ENCODE assay signal across 11 cellular contexts in the genomic region with DNA sequence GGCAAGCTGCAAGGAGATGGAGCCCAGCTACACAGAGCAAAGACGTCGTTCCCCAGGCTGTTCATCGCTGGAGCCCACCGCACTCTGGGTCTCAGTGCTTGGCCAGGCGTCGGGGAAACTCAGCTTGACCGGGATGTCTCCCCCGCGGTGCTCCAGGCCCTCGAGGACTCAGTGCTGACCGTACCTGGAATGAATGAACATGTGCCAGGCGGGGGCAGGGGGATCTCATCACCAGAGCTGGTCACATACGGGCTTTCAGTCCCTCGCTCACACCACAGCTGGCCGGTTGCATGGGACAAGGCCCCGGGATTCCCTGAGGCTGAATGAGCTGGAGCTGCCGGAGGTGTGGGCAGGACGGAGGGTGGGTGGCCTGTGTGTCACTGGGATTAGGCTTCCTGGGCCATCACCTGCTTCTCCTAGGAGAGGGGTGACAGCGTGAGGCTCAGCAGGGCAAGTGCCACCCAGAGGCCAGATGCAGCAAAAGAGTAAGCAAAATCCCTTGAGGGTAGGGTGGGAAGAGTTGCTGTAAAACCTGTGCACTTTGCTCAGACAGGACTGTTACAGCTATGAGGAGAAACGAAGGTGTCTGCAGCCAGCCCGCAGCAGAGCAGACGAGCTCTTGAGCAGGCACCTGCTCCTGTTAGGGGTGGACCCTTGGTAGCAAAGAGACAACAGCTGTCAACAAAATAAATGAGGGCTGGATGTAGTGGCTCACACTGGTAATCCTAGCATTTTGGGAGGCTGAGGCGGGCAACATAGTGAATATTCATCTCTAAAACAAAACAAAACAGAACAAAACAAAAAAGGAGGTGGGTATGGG.
A peak's percentile ranks its signal among the peaks of the same experiment; 100 is the strongest.
DNase-seq lines count a peak whose midpoint lies in the region; ATAC-seq and TF ChIP-seq lines count a peak whose summit lies in the region.
"Had no signal": no experiment of that assay in that cellular context is flagged by ENCODE, and none has a peak within 500 bp of the region (broad histone marks: within the 10 kb centered on the region; RNA-seq: fewer than 3 reads in every experiment).

No MANE protein-coding gene starts in this region.

- H3K23ac ChIP-seq in H9 (ENCODE audit: insufficient read length, low read depth, low read length): no peak overlapping the region

- intact Hi-C loops in head of caudate nucleus (cut with DNase I): no loop called here

- H3K4me1 Mint-ChIP-seq in H9: peaks cover 23 to 50% of the 10 kb centered on the region in 2 experiments

- no peak for ATAC-seq in GM18868 (IDR thresholded peaks at IDR 0.05; ENCODE audit: unreplicated experiment)

- peaks cover 11% of the 10 kb centered on the region; the same call in 1 of the 2 replicates for H3K4me1 ChIP-seq in H9 (ENCODE audit: insufficient read depth, low read length)

- peaks cover 3% of the 10 kb centered on the region for H3K27me3 Mint-ChIP-seq in H9 (ENCODE audit: low read depth)

- no peak overlapping the region for H3K27ac Mint-ChIP-seq in H9

- no peaks in the 10 kb centered on the region for H3K79me2 ChIP-seq in H9 (ENCODE audit: insufficient read depth, low read length)

- no peaks in the 10 kb centered on the region for H4K20me1 ChIP-seq in H9 (ENCODE audit: control insufficient read depth, insufficient read depth, insufficient read length)

- no CpG with 5 or more reads among the region's 23 CpGs for WGBS in H9 (ENCODE audit: extremely low coverage, insufficient read length, low lambda C conversion rate)

- H3K36me3 Mint-ChIP-seq in H9 (ENCODE audit: insufficient read depth in 1 of 3, low read depth in 3 of 3): no peaks in the 10 kb centered on the region

- no peak overlapping the region for H3T11ph ChIP-seq in H9 (ENCODE audit: low read length)

- H2BK20ac ChIP-seq in H9 (ENCODE audit: low read depth, low read length, poor library complexity, severe bottlenecking): no peak overlapping the region

- no peaks in the 10 kb centered on the region for H3K27me3 ChIP-seq in H9 (ENCODE audit: insufficient read depth, low read length)

- no peak overlapping the region for H3K27ac ChIP-seq in H9 (ENCODE audit: insufficient read length, low read depth, low read length)

- no peak overlapping the region for H4K91ac ChIP-seq in H9 (ENCODE audit: insufficient read length, low read depth, low read length)

- H4K5ac ChIP-seq in H9 (ENCODE audit: insufficient read length, low read depth, low read length): no peak overlapping the region

- no peak overlapping the region for H3K9ac ChIP-seq in H9 (ENCODE audit: extremely low read depth, insufficient read length, low read length)

- no peaks in the 10 kb centered on the region for H3K79me1 ChIP-seq in H9 (ENCODE audit: insufficient read depth, low read depth, low read length, poor library complexity, severe bottlenecking)

- H3K9me3 ChIP-seq in H9 (ENCODE audit: control insufficient read depth, low read depth, low read length): no peaks in the 10 kb centered on the region

- H3K4me2 ChIP-seq in H9 (ENCODE audit: insufficient read depth, insufficient read length, low read length): no peak overlapping the region

- no peak overlapping the region for H4K8ac ChIP-seq in H9 (replicated peaks; ENCODE audit: insufficient read length, low read depth, low read length)

- peak; percentile 46 for DNase-seq in DMS53 (lab: John Stamatoyannopoulos, UW)
- DNase-seq in DMS53 treated with DMSO at 0.1 percent for 48 hours (lab: John Stamatoyannopoulos, UW; ENCODE audit: unreplicated experiment): no peak
- DNase-seq in H9: no peak
- peak; percentile 56 for DNase-seq in NCI-H345 treated with DMSO at 0.1 percent for 48 hours (lab: John Stamatoyannopoulos, UW; ENCODE audit: unreplicated experiment)
- peak; percentile 28 for DNase-seq in cerebellum (ENCODE audit: low spot score)
- no peak for DNase-seq in head of caudate nucleus
- DNase-seq in stimulated activated CD4-positive, alpha-beta T cell treated with anti-CD3 and anti-CD28 coated beads, Interleukin-2, amount 100 ng/mL, for 24 hours: no peak
- DNase-seq: activated CD4-positive, alpha-beta T cell treated with anti-CD3 and anti-CD28 coated beads, Interleukin-2, amount 50 U/mL, for 48 hours; MV-4-11; T-helper 2 cell had no signal

- no peak overlapping the region for H2BK120ac ChIP-seq in H9 (ENCODE audit: low read depth, low read length, poor library complexity, severe bottlenecking)

- no peaks in the 10 kb centered on the region for H3K9me3 Mint-ChIP-seq in H9

- no peak overlapping the region for H2BK5ac ChIP-seq in H9 (ENCODE audit: insufficient read length, low read length)

- H3K23me2 ChIP-seq in H9 (ENCODE audit: insufficient read length, low read depth, low read length, poor library complexity, severe bottlenecking): peaks cover 4% of the 10 kb centered on the region

- H2AFZ ChIP-seq in H9 (ENCODE audit: low read length): no peak overlapping the region

- peak overlapping the region; percentile 6; the same call in 1 of the 2 replicates for H3K14ac ChIP-seq in H9 (ENCODE audit: insufficient read depth, low read length)

- no peak overlapping the region for H2BK12ac ChIP-seq in H9 (ENCODE audit: insufficient read length, low read depth, low read length)

- H3K4me3 Mint-ChIP-seq in H9: no peak overlapping the region

- no peak overlapping the region for H2AK5ac ChIP-seq in H9 (ENCODE audit: insufficient read length, low read length)

- no peak overlapping the region for H3K4ac ChIP-seq in H9 (ENCODE audit: low read depth, low read length)

- no peak overlapping the region for H3K18ac ChIP-seq in H9 (ENCODE audit: insufficient read length, low read depth, low read length)

- no peak overlapping the region for H3K56ac ChIP-seq in H9 (ENCODE audit: insufficient read length, low read depth, low read length)

- TF ChIP-seq CTCF in H9 (conservative IDR thresholded peaks at IDR 0.05): no peak; the same call in 2 of the 3 replicates

- no peak overlapping the region for H2BK15ac ChIP-seq in H9 (ENCODE audit: low read depth, low read length)

Comparison
In these comparisons a context has a peak if more than half of its experiments do, and no peak if none do; other contexts are left out.
1. DNase-seq: peak in DMS53 (single experiment), NCI-H345 treated with DMSO at 0.1 percent for 48 hours (single experiment) and cerebellum (single experiment); none in DMS53 treated with DMSO at 0.1 percent for 48 hours (single experiment), H9 (single experiment), head of caudate nucleus (0 of 42) and stimulated activated CD4-positive, alpha-beta T cell treated with anti-CD3 and anti-CD28 coated beads, Interleukin-2, amount 100 ng/mL, for 24 hours (0 of 2).